Comparison of ENCODE assay signal across 19 cellular contexts in genomic region chr1:189681252-189681919, GRCh38.
DNase-seq lines count a peak whose midpoint lies in the region; ATAC-seq and TF ChIP-seq lines count a peak whose summit lies in the region.
"Had no signal": no experiment of that assay in that cellular context is flagged by ENCODE, and none has a peak within 500 bp of the region (broad histone marks: within the 10 kb centered on the region; RNA-seq: fewer than 3 reads in every experiment).

No MANE protein-coding gene starts in this region.

- no peak for DNase-seq in endothelial cell (ENCODE audit: low spot score)
- no peak for DNase-seq in midbrain (lab: John Stamatoyannopoulos, UW)
- no peak for DNase-seq in nephron progenitor cell
- DNase-seq in H7, result no peak
- DNase-seq: activated CD8-positive, alpha-beta T cell treated with anti-CD3 and anti-CD28 coated beads, Interleukin-2, amount 10 ng/mL, durations not matched to agents 7 days and 5 days; amygdala; DMS79; heart right ventricle; MV-4-11; NCI-H2227 treated with DMSO at 0.1 percent for 48 hours; pancreas had no signal

- H3K4me3 Mint-ChIP-seq in endothelial cell (ENCODE audit: unreplicated experiment) (no peak overlapping the region), nephron progenitor cell (no peak overlapping the region)
- H3K4me3 Mint-ChIP-seq: activated CD8-positive, alpha-beta T cell treated with anti-CD3 and anti-CD28 coated beads, Interleukin-2, amount 10 ng/mL, durations not matched to agents 7 days and 5 days; GM23338 had no signal

- H3K36me3 ChIP-seq in H7 (replicated peaks; ENCODE audit: control insufficient read depth, insufficient read depth, low read length), result no peaks in the 10 kb centered on the region
- H3K36me3 ChIP-seq: esophagus muscularis mucosa, heart right ventricle, pancreas had no signal

- ATAC-seq in GM18511 (IDR thresholded peaks at IDR 0.05; ENCODE audit: unreplicated experiment), result peak; percentile 80
- ATAC-seq in GM21786 (IDR thresholded peaks at IDR 0.05; ENCODE audit: unreplicated experiment), result peak; percentile 84
- peak; percentile 84 for ATAC-seq in HG03432 (IDR thresholded peaks at IDR 0.05; ENCODE audit: unreplicated experiment)
- ATAC-seq in GM21367 (IDR thresholded peaks at IDR 0.05; ENCODE audit: unreplicated experiment), result no peak
- ATAC-seq: activated CD8-positive, alpha-beta T cell treated with anti-CD3 and anti-CD28 coated beads, Interleukin-2, amount 10 ng/mL, durations not matched to agents 7 days and 5 days; GM23338; heart right ventricle; pancreas had no signal

- TF ChIP-seq CTCF in endothelial cell (IDR thresholded peaks at IDR 0.05; ENCODE audit: unreplicated experiment) (no peak), nephron progenitor cell (IDR thresholded peaks at IDR 0.05) (no peak)

- H3K27me3 Mint-ChIP-seq in endothelial cell (ENCODE audit: unreplicated experiment), result no peaks in the 10 kb centered on the region
- no peaks in the 10 kb centered on the region for H3K27me3 Mint-ChIP-seq in nephron progenitor cell (ENCODE audit: low read depth, poor library complexity)

- H3K9me3 Mint-ChIP-seq in endothelial cell (ENCODE audit: unreplicated experiment) (no peaks in the 10 kb centered on the region), nephron progenitor cell (no peaks in the 10 kb centered on the region)
- H3K9me3 Mint-ChIP-seq: GM23338 had no signal

- peak overlapping the region; percentile 1 for H3K27ac Mint-ChIP-seq in endothelial cell (ENCODE audit: unreplicated experiment)
- H3K27ac Mint-ChIP-seq in nephron progenitor cell, result no peak overlapping the region
- H3K27ac Mint-ChIP-seq: activated CD8-positive, alpha-beta T cell treated with anti-CD3 and anti-CD28 coated beads, Interleukin-2, amount 10 ng/mL, durations not matched to agents 7 days and 5 days; activated T-helper 2 cell treated with anti-CD3 and anti-CD28 coated beads, Interferon-gamma antibody, Interleukin-2, Interleukin-4, amounts not matched to agents 10 μg/mL and 5 μg/mL and 100 μg/mL, durations not matched to agents 14 hours and 24 hours and 36 hours; GM23338 had no signal

- H3K4me1 Mint-ChIP-seq in endothelial cell (ENCODE audit: unreplicated experiment) (peaks cover 21% of the 10 kb centered on the region), nephron progenitor cell (no peaks in the 10 kb centered on the region)
- H3K4me1 Mint-ChIP-seq: GM23338 had no signal

- no peaks in the 10 kb centered on the region for H3K27me3 ChIP-seq in H7 (ENCODE audit: control insufficient read depth, insufficient read depth, low read length)
- H3K27me3 ChIP-seq: esophagus muscularis mucosa, heart right ventricle, pancreas had no signal

- no peak overlapping the region for H3K4me3 ChIP-seq in H7 (ENCODE audit: insufficient read depth, low read depth, low read length)
- H3K4me3 ChIP-seq: esophagus muscularis mucosa, GM23338, heart right ventricle, pancreas, SK-N-MC had no signal

- H3K36me3 Mint-ChIP-seq in endothelial cell (ENCODE audit: low read depth, unreplicated experiment) (no peaks in the 10 kb centered on the region), nephron progenitor cell (ENCODE audit: low read depth) (no peaks in the 10 kb centered on the region)
